ENCODE assay signal across 8 cellular contexts in the genomic region with DNA sequence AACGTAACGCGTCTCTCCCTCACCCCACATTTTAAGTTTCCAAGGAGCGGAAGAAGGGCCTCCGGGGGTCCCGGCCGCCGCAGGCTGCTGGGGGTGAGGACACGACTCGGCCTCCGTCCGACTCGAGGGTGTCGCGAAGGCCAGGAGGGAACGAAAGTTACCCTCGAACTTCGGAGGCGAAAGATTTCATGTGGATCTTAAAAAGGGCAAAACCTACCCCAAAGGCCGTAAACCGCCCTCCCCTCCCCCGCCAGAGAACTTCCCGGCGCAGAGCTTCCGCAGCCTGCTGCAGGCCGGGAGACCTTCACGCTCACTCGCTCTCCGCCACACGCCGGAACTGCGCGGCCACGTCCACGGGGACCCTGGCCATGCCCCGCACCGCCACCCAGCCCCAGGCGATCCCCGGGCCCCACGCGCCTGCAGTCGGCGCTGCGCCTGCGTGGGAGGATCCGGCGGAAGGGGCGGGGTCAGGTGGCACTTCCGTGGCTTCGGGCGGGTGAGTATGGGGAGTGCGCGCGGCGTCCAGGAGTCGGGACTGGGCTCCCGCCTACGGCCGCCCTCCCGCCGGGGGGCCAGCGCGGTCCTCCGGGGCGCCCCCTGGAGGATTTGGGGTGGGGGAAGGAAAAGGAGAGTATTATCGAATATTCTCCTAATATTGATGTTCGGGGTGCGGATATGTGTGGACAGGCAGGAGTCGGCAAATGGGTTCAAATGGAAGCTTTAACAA. TPM values are rescaled to one million over a fixed set of nuclear protein-coding genes. Genes with fewer than 3 reads are reported as not detected.
A peak's percentile ranks its signal among the peaks of the same experiment; 100 is the strongest.
DNase-seq lines count a peak whose midpoint lies in the region; TF ChIP-seq lines count a peak whose summit lies in the region.

A gene (plus strand): TSS at position 474 of the 727 bp plus-strand sequence. CDS start 19,755 bp downstream, outside the sequence.

- H3K9ac ChIP-seq in Loucy (ENCODE audit: low read depth, low read length, poor library complexity, severe bottlenecking) = peak within 1 kb of the TSS; percentile 94

- H3K9me3 ChIP-seq in Loucy (ENCODE audit: insufficient read depth, low read depth, low read length) (peaks cover 10% of the 10 kb centered on the region; the same call in 1 of the 2 replicates), neutrophil (no peaks in the 10 kb centered on the region)

- peak; percentile 78 for TF ChIP-seq CTCF in Loucy (conservative IDR thresholded peaks at IDR 0.05; ENCODE audit: low read length)
- TF ChIP-seq CTCF in neutrophil (IDR thresholded peaks at IDR 0.05) = no peak

- H3K4me2 ChIP-seq in Loucy (ENCODE audit: low read depth, low read length, poor library complexity, severe bottlenecking) = peak within 1 kb of the TSS; percentile 91

- H3K4me1 ChIP-seq in Loucy (ENCODE audit: insufficient read depth, low read length, poor library complexity, severe bottlenecking) (peaks cover 30% of the 10 kb centered on the region), neutrophil (ENCODE audit: control insufficient read depth in 1 of 2, insufficient read depth in 1 of 2, low read depth in 1 of 2, low read length in 1 of 2) (peaks cover 11 to 12% of the 10 kb centered on the region in 2 experiments)

- no peaks in the 10 kb centered on the region for H4K20me1 ChIP-seq in Loucy (ENCODE audit: insufficient read depth, low read length, poor library complexity, severe bottlenecking)

- H3K27me3 ChIP-seq in H7 (ENCODE audit: control insufficient read depth, insufficient read depth, low read length) = no peaks in the 10 kb centered on the region
- no peaks in the 10 kb centered on the region for H3K27me3 ChIP-seq in Loucy (ENCODE audit: insufficient read depth, low read length, poor library complexity, severe bottlenecking)
- no peaks in the 10 kb centered on the region for H3K27me3 ChIP-seq in neutrophil

- H3K4me3 ChIP-seq in H7 (ENCODE audit: insufficient read depth, low read depth, low read length) = peak within 1 kb of the TSS; percentile 84
- H3K4me3 ChIP-seq in Loucy (ENCODE audit: low read length, poor library complexity, severe bottlenecking) = peak within 1 kb of the TSS; percentile 92
- peak within 1 kb of the TSS; percentile 70 to 74 for H3K4me3 ChIP-seq in neutrophil (ENCODE audit: low read depth in 1 of 2, low read length in 1 of 2)

- H3K27ac ChIP-seq in neutrophil = peak within 1 kb of the TSS; percentile 52

- no peaks in the 10 kb centered on the region for H3K36me3 ChIP-seq in H7 (replicated peaks; ENCODE audit: control insufficient read depth, insufficient read depth, low read length)
- no peaks in the 10 kb centered on the region for H3K36me3 ChIP-seq in Loucy (ENCODE audit: insufficient read depth, low read length)
- H3K36me3 ChIP-seq in neutrophil = no peaks in the 10 kb centered on the region

- H3K9me2 ChIP-seq in Loucy (replicated peaks; ENCODE audit: low read depth, low read length) = no peaks in the 10 kb centered on the region

- DNase-seq in GDM1 (lab: John Stamatoyannopoulos, UW) = peak; percentile 94
- DNase-seq in H7 = peak; percentile 96
- peak; percentile 81 for DNase-seq in SIG-M5 treated with dmso at 0.1 percent for 504 hours (lab: John Stamatoyannopoulos, UW; ENCODE audit: unreplicated experiment)
- peak; percentile 85 to 93 (median 88) for DNase-seq in activated naive CD4-positive, alpha-beta T cell (lab: John Stamatoyannopoulos, UW)
- DNase-seq in foreskin melanocyte = peak; percentile 85
- DNase-seq in superior temporal gyrus (ENCODE audit: extremely low spot score) = peak; percentile 93

- H3K79me2 ChIP-seq in Loucy (ENCODE audit: insufficient read depth, low read length) = peaks cover 30% of the 10 kb centered on the region

- H2AFZ ChIP-seq in Loucy (ENCODE audit: low read length) = peak within 1 kb of the TSS; percentile 98

- H3F3A ChIP-seq in Loucy (ENCODE audit: low read depth) = no peaks in the 10 kb centered on the region

RNA-seq across cellular contexts. Expression of the gene that starts here (rescaled TPM):
- 2.6 and 4.1 TPM in 2 replicates for total RNA-seq in H7 (2014; rRNA removed; shearing (Covaris generic))

Comparison
In these comparisons a context has a peak if more than half of its experiments do, and no peak if none do; other contexts are left out.
1. Peak in every context shown above with its lines: DNase-seq, H3K4me3 ChIP-seq and H3K27ac ChIP-seq.